ENCODE assay signal across 8 cellular contexts in genomic region chr10:102115775-102116174, GRCh38. TPM values are rescaled to one million over a fixed set of nuclear protein-coding genes. Genes with fewer than 3 reads are reported as not detected.
DNase-seq lines count a peak whose midpoint lies in the region; ATAC-seq and TF ChIP-seq lines count a peak whose summit lies in the region.

No MANE protein-coding gene starts in this region.

- H3K9me3 Mint-ChIP-seq in effector memory CD8-positive, alpha-beta T cell, result no peaks in the 10 kb centered on the region

- H3K4me1 Mint-ChIP-seq in effector memory CD8-positive, alpha-beta T cell (ENCODE audit: low read depth in 2 of 2), result peaks cover 62 to 65% of the 10 kb centered on the region in 2 donors

- H3K4me3 Mint-ChIP-seq in effector memory CD8-positive, alpha-beta T cell, result peak overlapping the region; percentile 89 to 91

- H3K27ac Mint-ChIP-seq in effector memory CD8-positive, alpha-beta T cell, result peak overlapping the region; percentile 85 to 93

- no peak overlapping the region for H2AFZ ChIP-seq in DND-41 (ENCODE audit: low read depth, low read length)
- no peak overlapping the region for H2AFZ ChIP-seq in parathyroid adenoma

- H3K4me1 ChIP-seq in DND-41 (ENCODE audit: insufficient read depth, low read length), result peaks cover 70% of the 10 kb centered on the region
- H3K4me1 ChIP-seq in parathyroid adenoma, result peaks cover 46% of the 10 kb centered on the region

- H3K79me2 ChIP-seq in DND-41 (ENCODE audit: insufficient read depth, low read length) (peaks cover 93% of the 10 kb centered on the region), parathyroid adenoma (peaks cover 51% of the 10 kb centered on the region)

- peaks cover 30% of the 10 kb centered on the region for H4K20me1 ChIP-seq in DND-41 (ENCODE audit: insufficient read depth, low read length)

- no peaks in the 10 kb centered on the region for H3K27me3 ChIP-seq in DND-41 (ENCODE audit: insufficient read depth, low read length, poor library complexity)
- H3K27me3 ChIP-seq in parathyroid adenoma (ENCODE audit: control insufficient read depth, insufficient read depth, low read length), result no peaks in the 10 kb centered on the region

- H3K27me3 Mint-ChIP-seq in effector memory CD8-positive, alpha-beta T cell, result no peaks in the 10 kb centered on the region

- H3K27ac ChIP-seq in DND-41 (ENCODE audit: low read length) (peak overlapping the region; percentile 84), parathyroid adenoma (peak overlapping the region; percentile 84)

- no peak for TF ChIP-seq CTCF in DND-41 (IDR thresholded peaks at IDR 0.05; ENCODE audit: borderline replicate concordance, extremely low read depth, low read length, poor library complexity, severe bottlenecking)
- no peak for TF ChIP-seq CTCF in parathyroid adenoma (IDR thresholded peaks at IDR 0.05)
- TF ChIP-seq CTCF in GM20000 (IDR thresholded peaks at IDR 0.05; ENCODE audit: extremely low read depth, missing control alignments), result no peak
- no peak for TF ChIP-seq CTCF in lower leg skin (IDR thresholded peaks at IDR 0.05)

- TF ChIP-seq POLR2A in lower leg skin (IDR thresholded peaks at IDR 0.05), result no peak

- no peaks in the 10 kb centered on the region for H3K9me3 ChIP-seq in DND-41 (ENCODE audit: insufficient read depth, low read length, severe bottlenecking)
- no peaks in the 10 kb centered on the region for H3K9me3 ChIP-seq in parathyroid adenoma (ENCODE audit: control insufficient read depth, low read length)

- peak; percentile 35 for DNase-seq in DND-41
- DNase-seq in NOMO-1 treated with DMSO at 0.1 percent for 48 hours (lab: John Stamatoyannopoulos, UW; ENCODE audit: unreplicated experiment), result peak; percentile 32
- no peak for DNase-seq in effector memory CD8-positive, alpha-beta T cell
- DNase-seq in DMS153 treated with DMSO at 0.1 percent for 48 hours (lab: John Stamatoyannopoulos, UW; ENCODE audit: unreplicated experiment), result no peak
- no peak for DNase-seq in GM20000 (ENCODE audit: low spot score)
- DNase-seq in lower leg skin (ENCODE audit: low spot score in 2 of 2), result no peak
- DNase-seq in activated effector memory CD4-positive, alpha-beta T cell treated with anti-CD3 and anti-CD28 coated beads, Interleukin-2, amount 50 U/mL, for 16 hours, result no peak

- intact Hi-C loops in lower leg skin (cut with DNase I; ENCODE audit: low total_unique reads), result no loop called here

- peak overlapping the region; percentile 90 for H3K4me2 ChIP-seq in DND-41 (ENCODE audit: insufficient read depth, low read length)
- peak overlapping the region; percentile 80 for H3K4me2 ChIP-seq in parathyroid adenoma (ENCODE audit: low read length)

- H3K9ac ChIP-seq in DND-41 (ENCODE audit: low read depth, low read length), result peak overlapping the region; percentile 89
- H3K9ac ChIP-seq in parathyroid adenoma, result no peak overlapping the region

- peaks cover 30% of the 10 kb centered on the region for H3K36me3 Mint-ChIP-seq in effector memory CD8-positive, alpha-beta T cell (ENCODE audit: insufficient read depth)

- H3K36me3 ChIP-seq in DND-41 (ENCODE audit: insufficient read depth, low read length) (peaks cover 11% of the 10 kb centered on the region), parathyroid adenoma (ENCODE audit: control insufficient read depth, insufficient read depth, low read length) (no peaks in the 10 kb centered on the region)

- 1 to 4% methylated on average over 3 of the region's 3 CpGs for WGBS in lower leg skin, 2 donors

- H3K4me3 ChIP-seq in DND-41 (ENCODE audit: low read depth in 1 of 2, low read length in 2 of 2) (peak overlapping the region; percentile 41 to 85; a peak in 3 of 4 replicates), parathyroid adenoma (ENCODE audit: low read depth, low read length) (no peak overlapping the region), lower leg skin (ENCODE audit: low read depth, poor library complexity, severe bottlenecking) (no peak overlapping the region)

- ATAC-seq in DND-41 (ENCODE audit: insufficient read depth, low read depth), result no peak
- no peak for ATAC-seq in effector memory CD8-positive, alpha-beta T cell (replicated peaks)

RNA-seq across cellular contexts. Expression of gene LDB1, which starts 4.4 kb away (rescaled TPM):
- total RNA-seq in lower leg skin, result 100 to 1,000 TPM in 2 of 4 donors, 10 to 100 TPM in 2; 80.3 to 109 (median 102) TPM

RNA-seq across cellular contexts. Expression of gene PPRC1, which starts 17.1 kb away (rescaled TPM):
- 10 to 100 TPM; 23.5 to 48.1 (median 24.3) TPM for total RNA-seq in lower leg skin

RNA-seq across cellular contexts. Expression of gene NOLC1, which starts 36.4 kb away (rescaled TPM):
- total RNA-seq in lower leg skin, result 10 to 100 TPM; 25.7 to 41.9 (median 39.1) TPM

RNA-seq across cellular contexts. Expression of gene HPS6, which starts 50.6 kb away (rescaled TPM):
- total RNA-seq in lower leg skin, result 10 to 100 TPM; 31.2 to 39.2 (median 35.4) TPM

RNA-seq across cellular contexts. Expression of gene ARMH3, which starts 59.8 kb away (rescaled TPM):
- 10 to 100 TPM; 15.2 to 57.4 (median 16.9) TPM for total RNA-seq in lower leg skin

Comparison
In these comparisons a context has a peak if more than half of its experiments do, and no peak if none do; other contexts are left out.
1. DNase-seq: peak in DND-41 (single experiment) and NOMO-1 treated with DMSO at 0.1 percent for 48 hours (single experiment); none in effector memory CD8-positive, alpha-beta T cell (0 of 3), DMS153 treated with DMSO at 0.1 percent for 48 hours (single experiment), GM20000 (single experiment), lower leg skin (0 of 2) and activated effector memory CD4-positive, alpha-beta T cell treated with anti-CD3 and anti-CD28 coated beads, Interleukin-2, amount 50 U/mL, for 16 hours (single experiment).
2. H3K4me3 ChIP-seq: peak in DND-41 (2 of 2); none in parathyroid adenoma (single experiment) and lower leg skin (single experiment).